Comparison of ENCODE assay signal across 11 cellular contexts in the genomic region with DNA sequence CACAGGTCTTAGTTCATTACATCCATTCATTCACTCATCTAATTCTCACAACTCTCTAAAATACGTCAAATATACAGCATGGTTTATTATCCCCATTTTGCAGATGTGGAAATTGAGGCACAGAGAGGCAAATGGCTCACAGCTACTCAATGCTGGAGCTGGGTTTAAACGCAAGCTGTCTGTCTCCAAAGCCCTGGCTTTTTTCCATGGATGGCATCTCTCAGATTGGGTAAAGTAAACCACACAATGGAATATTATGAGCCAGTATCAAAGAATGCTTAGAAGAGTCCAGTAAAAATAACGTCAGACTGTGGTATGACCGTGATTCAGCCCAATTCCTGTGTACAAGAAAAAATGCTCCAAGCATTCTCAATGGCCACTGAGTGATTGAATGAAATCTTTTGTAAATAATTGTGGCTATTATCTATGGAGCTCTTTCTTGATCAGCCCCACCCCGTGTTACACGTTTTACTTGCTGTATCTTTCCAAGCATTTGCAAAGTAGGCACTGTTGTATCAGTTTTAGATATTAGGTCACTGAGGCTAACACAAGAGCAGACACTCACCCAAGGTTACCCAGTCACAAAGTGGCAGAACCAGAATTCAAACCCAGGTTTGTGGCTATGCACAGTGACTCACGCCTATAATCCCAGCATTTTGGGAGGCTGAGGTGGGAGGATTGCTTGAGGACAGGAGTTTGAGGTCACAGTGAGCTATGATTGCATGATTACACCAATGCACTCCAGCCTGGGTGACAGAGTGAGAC. TPM values are rescaled to one million over a fixed set of nuclear protein-coding genes. Genes with fewer than 3 reads are reported as not detected.
DNase-seq lines count a peak whose midpoint lies in the region; ATAC-seq and TF ChIP-seq lines count a peak whose summit lies in the region.
"Had no signal": no experiment of that assay in that cellular context is flagged by ENCODE, and none has a peak within 500 bp of the region (broad histone marks: within the 10 kb centered on the region; RNA-seq: fewer than 3 reads in every experiment).

No MANE protein-coding gene starts in this region.

- H3K4me1 Mint-ChIP-seq in HFFc6 (ENCODE audit: low read depth) = peaks cover 28% of the 10 kb centered on the region

- H3K9me3 ChIP-seq in adrenal gland (replicated peaks in 1 of 3) = no peaks in the 10 kb centered on the region
- H3K9me3 ChIP-seq: lower lobe of right lung had no signal

- no peak overlapping the region for H3K4me3 ChIP-seq in adrenal gland
- H3K4me3 ChIP-seq: lower lobe of right lung had no signal

- H3K27ac ChIP-seq in angular gyrus (ENCODE audit: low read depth, low read length) (peak overlapping the region; percentile 62), adrenal gland (no peak overlapping the region)
- H3K27ac ChIP-seq: lower lobe of right lung had no signal

- intact Hi-C loops in adrenal gland (cut with DNase I) = no loop called here

- no peaks in the 10 kb centered on the region for H3K9me3 Mint-ChIP-seq in HFFc6
- H3K9me3 Mint-ChIP-seq: stimulated activated naive CD8-positive, alpha-beta T cell treated with anti-CD3 and anti-CD28 coated beads, Interleukin-15, amount 100 ng/mL, for 72 hours had no signal

- H3K27ac Mint-ChIP-seq in HFFc6 = peak overlapping the region; percentile 89
- H3K27ac Mint-ChIP-seq: stimulated activated naive CD8-positive, alpha-beta T cell treated with anti-CD3 and anti-CD28 coated beads, Interleukin-15, amount 100 ng/mL, for 72 hours had no signal

- H3K4me1 ChIP-seq in adrenal gland (replicated peaks in 1 of 2) = no peaks in the 10 kb centered on the region

- peak overlapping the region; percentile 32; the same call in 1 of the 2 replicates for H3K4me3 Mint-ChIP-seq in HFFc6
- H3K4me3 Mint-ChIP-seq: stimulated activated naive CD8-positive, alpha-beta T cell treated with anti-CD3 and anti-CD28 coated beads, Interleukin-15, amount 100 ng/mL, for 72 hours had no signal

- WGBS in adrenal gland, 4 donors = 60 to 62% (median 62%) methylated on average over 7 of the region's 7 CpGs

- peaks cover 21% of the 10 kb centered on the region for H3K27me3 ChIP-seq in adrenal gland

- no peak for ATAC-seq in HG03175 (IDR thresholded peaks at IDR 0.05; ENCODE audit: unreplicated experiment)
- ATAC-seq: lower lobe of right lung; stimulated activated naive CD8-positive, alpha-beta T cell treated with anti-CD3 and anti-CD28 coated beads, Interleukin-15, amount 100 ng/mL, for 72 hours had no signal

- TF ChIP-seq CTCF in HFFc6 (IDR thresholded peaks at IDR 0.05) = no peak
- no peak for TF ChIP-seq CTCF in adrenal gland (IDR thresholded peaks at IDR 0.05)

- peaks cover 12% of the 10 kb centered on the region for H3K27me3 Mint-ChIP-seq in HFFc6 (ENCODE audit: insufficient read depth)

- H3K36me3 ChIP-seq in adrenal gland (replicated peaks in 1 of 2) = no peaks in the 10 kb centered on the region
- H3K36me3 ChIP-seq: lower lobe of right lung had no signal

- no peaks in the 10 kb centered on the region for H3K36me3 Mint-ChIP-seq in HFFc6 (ENCODE audit: low read depth)

- DNase-seq in HFFc6 (peak; percentile 98), globus pallidus (ENCODE audit: low spot score) (peak; percentile 96), superior temporal gyrus (ENCODE audit: extremely low spot score) (peak; percentile 97), DMS53 treated with DMSO at 0.1 percent for 48 hours (lab: John Stamatoyannopoulos, UW; ENCODE audit: unreplicated experiment) (no peak), adrenal gland (no peak)
- DNase-seq: lower lobe of right lung; NCI-H1694 treated with DMSO at 0.1 percent for 48 hours; stimulated activated CD4-positive, alpha-beta T cell treated with anti-CD3 and anti-CD28 coated beads, Interleukin-12 subunit alpha, Interleukin-12 subunit beta, amount 100 ng/mL, for 4 hours; stimulated activated naive CD8-positive, alpha-beta T cell treated with anti-CD3 and anti-CD28 coated beads, Interleukin-15, amount 100 ng/mL, for 72 hours had no signal

- TF ChIP-seq POLR2A in adrenal gland (IDR thresholded peaks at IDR 0.05) = no peak

RNA-seq across cellular contexts. Expression of a gene that starts 5.5 kb away (rescaled TPM):
- not detected for total RNA-seq in HFFc6 (2021; fragmentation: NEBNext Ultra II Directional; extraction: Animal tissue kit (Norgen Biotek cat#: 25700))
- not detected for total RNA-seq in adrenal gland
- not detected for polyA plus RNA-seq in adrenal gland
- total RNA-seq: lower lobe of right lung had no signal

RNA-seq across cellular contexts. Expression of a gene that starts 46.3 kb away (rescaled TPM):
- 1 to 10 TPM in 3 of 6 experiments, under 1 TPM in 3; 0.47 to 2.2 (median 0.90) TPM for total RNA-seq in HFFc6 (2021; fragmentation: NEBNext Ultra II Directional; extraction: Animal tissue kit (Norgen Biotek cat#: 25700))
- 10 to 100 TPM in 2 of 8 donors, 1 to 10 TPM in 6; 1.8 to 17.2 (median 3.7) TPM for total RNA-seq in adrenal gland
- 1 to 10 TPM; 1.1 to 2.3 (median 2.0) TPM for polyA plus RNA-seq in adrenal gland

RNA-seq across cellular contexts. Expression of a gene that starts 47.0 kb away (rescaled TPM):
- total RNA-seq in HFFc6 (2021; fragmentation: NEBNext Ultra II Directional; extraction: Animal tissue kit (Norgen Biotek cat#: 25700)) = 10 to 100 TPM; 35.4 to 40.4 (median 35.8) TPM
- total RNA-seq in adrenal gland = 10 to 100 TPM; 14.7 to 61.0 (median 24.6) TPM
- 10 to 100 TPM in 2 of 3 donors, 1 to 10 TPM in 1; 7.2 to 33.1 (median 27.5) TPM for polyA plus RNA-seq in adrenal gland

Comparison
In these comparisons a context has a peak if more than half of its experiments do, and no peak if none do; other contexts are left out.
1. DNase-seq: peak in HFFc6 (single experiment), globus pallidus (single experiment) and superior temporal gyrus (single experiment); none in DMS53 treated with DMSO at 0.1 percent for 48 hours (single experiment) and adrenal gland (0 of 7).